8 cellular contexts compared by ENCODE assay signal in the genomic region with DNA sequence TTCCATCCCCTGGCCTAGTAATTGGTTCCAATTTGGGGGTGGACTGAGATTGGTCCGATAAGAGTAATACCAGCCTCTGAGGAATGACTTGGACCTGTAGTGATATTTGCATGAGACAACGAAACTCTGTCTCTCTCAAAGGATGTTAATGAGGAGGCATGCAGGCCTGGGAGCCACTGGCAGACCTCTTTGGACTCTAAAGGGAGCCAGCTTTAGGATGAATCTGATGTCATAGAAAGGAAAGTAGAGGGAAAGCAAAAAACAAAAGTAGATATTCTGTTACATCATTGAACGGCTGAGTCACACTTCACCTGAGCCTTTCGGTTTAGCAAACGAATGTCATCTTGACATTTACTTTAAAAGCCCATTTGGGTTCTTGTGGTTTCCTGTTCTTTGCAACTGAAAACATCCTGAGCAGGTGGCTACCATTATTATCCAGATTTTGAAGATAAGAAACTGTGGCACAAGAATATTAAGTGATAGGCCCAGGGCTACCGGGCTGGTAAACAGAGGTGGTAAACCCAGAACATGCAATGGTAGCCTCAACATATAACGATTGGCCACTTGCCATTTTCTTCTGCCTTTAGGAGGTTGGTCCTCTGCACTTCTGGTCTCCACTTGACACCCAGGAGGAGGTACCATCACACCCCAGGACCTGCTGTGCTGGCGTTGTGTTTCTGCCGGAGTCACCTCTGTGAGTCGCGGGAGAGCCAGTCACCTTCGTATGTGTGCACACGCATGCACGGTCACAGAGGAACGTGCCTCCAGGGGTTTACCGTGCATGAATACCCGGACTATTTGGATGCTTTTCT. TPM values are rescaled to one million over a fixed set of nuclear protein-coding genes. Genes with fewer than 3 reads are reported as not detected.
DNase-seq lines count a peak whose midpoint lies in the region; ATAC-seq, FAIRE-seq and TF ChIP-seq lines count a peak whose summit lies in the region.
"Had no signal": no experiment of that assay in that cellular context is flagged by ENCODE, and none has a peak within 500 bp of the region (broad histone marks: within the 10 kb centered on the region; RNA-seq: fewer than 3 reads in every experiment).

No MANE protein-coding gene starts in this region.

- H3K4me1 Mint-ChIP-seq in stimulated activated memory B cell treated with anti-CD40 and anti-IgM and Interleukin-4, amounts not matched to agents 10 μg/mL and 1 μg/mL and 100 μg/mL, for 72 hours = peaks cover 18% of the 10 kb centered on the region
- no peaks in the 10 kb centered on the region for H3K4me1 Mint-ChIP-seq in chondrocyte (ENCODE audit: low read depth)

- peaks cover 45% of the 10 kb centered on the region for H3K27me3 Mint-ChIP-seq in stimulated activated memory B cell treated with anti-CD40 and anti-IgM and Interleukin-4, amounts not matched to agents 10 μg/mL and 1 μg/mL and 100 μg/mL, for 72 hours
- H3K27me3 Mint-ChIP-seq in chondrocyte (ENCODE audit: low read depth) = peaks cover 2% of the 10 kb centered on the region

- no peak overlapping the region for H3K4me3 ChIP-seq in bronchial epithelial cell (ENCODE audit: low read depth, low read length)
- no peak overlapping the region for H3K4me3 ChIP-seq in BE2C (ENCODE audit: low read depth, low read length)

- H3K9me3 Mint-ChIP-seq in stimulated activated memory B cell treated with anti-CD40 and anti-IgM and Interleukin-4, amounts not matched to agents 10 μg/mL and 1 μg/mL and 100 μg/mL, for 72 hours = peaks cover 7% of the 10 kb centered on the region
- H3K9me3 Mint-ChIP-seq in chondrocyte (ENCODE audit: low read depth) = no peaks in the 10 kb centered on the region

- no peaks in the 10 kb centered on the region for H3K27me3 ChIP-seq in bronchial epithelial cell (ENCODE audit: control insufficient read depth, insufficient read depth, low read length)
- H3K27me3 ChIP-seq in BE2C = no peaks in the 10 kb centered on the region

- H3K9me3 ChIP-seq in BE2C = no peaks in the 10 kb centered on the region

- H3K36me3 Mint-ChIP-seq in stimulated activated memory B cell treated with anti-CD40 and anti-IgM and Interleukin-4, amounts not matched to agents 10 μg/mL and 1 μg/mL and 100 μg/mL, for 72 hours = no peaks in the 10 kb centered on the region
- no peaks in the 10 kb centered on the region for H3K36me3 Mint-ChIP-seq in chondrocyte (ENCODE audit: low read depth)

- peak; percentile 24 for DNase-seq in M059J (ENCODE audit: low read depth)
- peak; percentile 58 for DNase-seq in activated CD4-positive, alpha-beta T cell treated with anti-CD3 and anti-CD28 coated beads for 48 hours
- DNase-seq in bronchial epithelial cell (ENCODE audit: low read depth) = peak; percentile 3
- DNase-seq in AG08395 (ENCODE audit: low spot score) = no peak
- no peak for DNase-seq in chondrocyte (ENCODE audit: low spot score)
- DNase-seq in BE2C = no peak
- DNase-seq: NCI-H69 had no signal

- no peak for FAIRE-seq in bronchial epithelial cell (lab: Jason Lieb, UNC)

- H3K4me1 ChIP-seq in BE2C = peaks cover 3% of the 10 kb centered on the region; the same call in 1 of the 2 replicates

- H3K36me3 ChIP-seq in bronchial epithelial cell (ENCODE audit: control insufficient read depth, insufficient read depth, low read length) (no peaks in the 10 kb centered on the region), BE2C (no peaks in the 10 kb centered on the region)

- ATAC-seq in stimulated activated memory B cell treated with anti-CD40 and anti-IgM and Interleukin-4, amounts not matched to agents 10 μg/mL and 1 μg/mL and 100 μg/mL, for 72 hours = peak; percentile 64

- TF ChIP-seq CTCF in bronchial epithelial cell (IDR thresholded peaks at IDR 0.05; ENCODE audit: insufficient read depth, low read length, severe bottlenecking) (no peak), chondrocyte (IDR thresholded peaks at IDR 0.05) (no peak), BE2C (IDR thresholded peaks at IDR 0.05; ENCODE audit: low read depth, low read length) (no peak)

- no peak overlapping the region for H3K4me3 Mint-ChIP-seq in stimulated activated memory B cell treated with anti-CD40 and anti-IgM and Interleukin-4, amounts not matched to agents 10 μg/mL and 1 μg/mL and 100 μg/mL, for 72 hours
- no peak overlapping the region for H3K4me3 Mint-ChIP-seq in chondrocyte (ENCODE audit: unreplicated experiment)

- peak overlapping the region; percentile 36 for H3K27ac Mint-ChIP-seq in stimulated activated memory B cell treated with anti-CD40 and anti-IgM and Interleukin-4, amounts not matched to agents 10 μg/mL and 1 μg/mL and 100 μg/mL, for 72 hours
- H3K27ac Mint-ChIP-seq in chondrocyte (ENCODE audit: unreplicated experiment) = no peak overlapping the region

RNA-seq across cellular contexts. Expression of a gene that starts 42.7 kb away (rescaled TPM):
- total RNA-seq in M059J (2014; rRNA removed; shearing (Covaris generic)) = 12.7 and 17.0 TPM in 2 replicates
- total RNA-seq in bronchial epithelial cell = 4.5 and 5.9 TPM in 2 replicates
- total RNA-seq in chondrocyte = 31.1 to 37.3 TPM (median 32.0 TPM) in 3 replicates
- polyA plus RNA-seq in BE2C (2012; ENCODE audit: insufficient read depth, insufficient read length, low read depth) = 28.1 TPM

Comparison
In these comparisons a context has a peak if more than half of its experiments do, and no peak if none do; other contexts are left out.
1. DNase-seq: peak in M059J (single experiment), activated CD4-positive, alpha-beta T cell treated with anti-CD3 and anti-CD28 coated beads for 48 hours (single experiment) and bronchial epithelial cell (single experiment); none in AG08395 (single experiment), chondrocyte (single experiment) and BE2C (single experiment).